ENCODE assay signal across 14 cellular contexts in the genomic region with DNA sequence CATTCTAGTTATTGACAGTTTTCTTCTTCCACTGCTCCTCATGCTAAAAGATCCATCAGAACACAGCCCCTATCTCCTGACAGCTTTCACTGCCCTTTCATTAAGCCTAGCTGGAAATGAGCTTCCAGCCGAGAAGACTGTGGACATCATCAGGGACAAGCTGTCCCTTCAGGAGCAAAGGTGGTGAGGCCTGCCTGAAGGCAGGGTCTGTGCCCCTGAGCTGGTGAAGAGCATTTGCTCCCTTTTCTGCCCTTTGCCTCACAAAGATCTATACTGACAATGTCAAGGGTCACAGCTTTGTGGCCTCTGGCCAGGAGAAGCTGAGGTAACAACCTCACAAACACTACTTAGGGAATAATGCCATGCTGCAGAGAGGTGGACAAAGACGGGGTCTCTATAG. TPM values are rescaled to one million over a fixed set of nuclear protein-coding genes. Genes with fewer than 3 reads are reported as not detected.
DNase-seq lines count a peak whose midpoint lies in the region; ATAC-seq and TF ChIP-seq lines count a peak whose summit lies in the region.
"Had no signal": no experiment of that assay in that cellular context is flagged by ENCODE, and none has a peak within 500 bp of the region (broad histone marks: within the 10 kb centered on the region; RNA-seq: fewer than 3 reads in every experiment).

No MANE protein-coding gene starts in this region.

- H4K20me1 ChIP-seq in neural cell (ENCODE audit: insufficient read depth), result no peaks in the 10 kb centered on the region
- H4K20me1 ChIP-seq: BLaER1 had no signal

- ATAC-seq in CD4-positive, CD25-positive, alpha-beta regulatory T cell (ENCODE audit: low read depth in 2 of 2), result no peak
- peak; percentile 55 to 63 for ATAC-seq in right cardiac atrium

- H3F3A ChIP-seq in neural cell (ENCODE audit: insufficient read depth, low read length, poor library complexity, severe bottlenecking), result peaks cover 3% of the 10 kb centered on the region

- H3K4me3 Mint-ChIP-seq in CD4-positive, CD25-positive, alpha-beta regulatory T cell, result no peak overlapping the region

- TF ChIP-seq CTCF in neural cell (IDR thresholded peaks at IDR 0.05; ENCODE audit: poor library complexity, severe bottlenecking) (no peak), GM20000 (IDR thresholded peaks at IDR 0.05; ENCODE audit: extremely low read depth, missing control alignments) (no peak)

- H3K9me3 ChIP-seq in CD4-positive, CD25-positive, alpha-beta regulatory T cell (ENCODE audit: control insufficient read depth in 2 of 2, low read length in 2 of 2), result no peaks in the 10 kb centered on the region
- H3K9me3 ChIP-seq in ectodermal cell (ENCODE audit: control insufficient read depth, low read length) (no peaks in the 10 kb centered on the region), right cardiac atrium (ENCODE audit: control insufficient read depth, low read length) (no peaks in the 10 kb centered on the region), neural cell (ENCODE audit: low read length) (no peaks in the 10 kb centered on the region)
- H3K9me3 ChIP-seq: BLaER1 had no signal

- H3K79me2 ChIP-seq in neural cell (replicated peaks; ENCODE audit: insufficient read depth, low read length), result no peaks in the 10 kb centered on the region

- H3K36me3 Mint-ChIP-seq in CD4-positive, CD25-positive, alpha-beta regulatory T cell, result peaks cover 54% of the 10 kb centered on the region

- H3K27ac Mint-ChIP-seq in CD4-positive, CD25-positive, alpha-beta regulatory T cell, result peak overlapping the region in 2 of 3 donors; percentile 32 to 61

- TF ChIP-seq EP300 in neural cell (conservative IDR thresholded peaks at IDR 0.05; ENCODE audit: poor library complexity, severe bottlenecking), result no peak

- intact Hi-C loops in right cardiac atrium (cut with DNase I), result no loop called here

- WGBS in ectodermal cell, 2 experiments, result 74 to 79% methylated on average over 2 of the region's 2 CpGs
- 68% methylated on average over 2 of the region's 2 CpGs for WGBS in right cardiac atrium

- no peaks in the 10 kb centered on the region for H3K27me3 Mint-ChIP-seq in CD4-positive, CD25-positive, alpha-beta regulatory T cell

- H3K27me3 ChIP-seq in CD4-positive, CD25-positive, alpha-beta regulatory T cell (ENCODE audit: control insufficient read depth, insufficient read depth, low read length), result no peaks in the 10 kb centered on the region
- H3K27me3 ChIP-seq in ectodermal cell (ENCODE audit: control insufficient read depth, insufficient read depth, low read length, poor library complexity, severe bottlenecking) (no peaks in the 10 kb centered on the region), right cardiac atrium (ENCODE audit: control insufficient read depth, insufficient read depth) (no peaks in the 10 kb centered on the region), neural cell (ENCODE audit: insufficient read depth, low read depth, low read length) (no peaks in the 10 kb centered on the region)
- H3K27me3 ChIP-seq: BLaER1 had no signal

- no peak overlapping the region for H3K27ac ChIP-seq in CD4-positive, CD25-positive, alpha-beta regulatory T cell (ENCODE audit: insufficient read depth, low read length, poor library complexity, severe bottlenecking)
- H3K27ac ChIP-seq in ectodermal cell (ENCODE audit: insufficient read depth, low read depth, low read length, poor library complexity, severe bottlenecking) (peak overlapping the region; percentile 52), right cardiac atrium (ENCODE audit: low read length) (peak overlapping the region; percentile 85), neural cell (ENCODE audit: low read length) (peak overlapping the region; percentile 84)
- H3K27ac ChIP-seq: BLaER1 had no signal

- no peaks in the 10 kb centered on the region for H3K9me2 ChIP-seq in neural cell (ENCODE audit: insufficient read depth, low read length)

- peaks cover 23% of the 10 kb centered on the region for H3K36me3 ChIP-seq in CD4-positive, CD25-positive, alpha-beta regulatory T cell (ENCODE audit: control insufficient read depth, insufficient read depth, low read length)
- H3K36me3 ChIP-seq in ectodermal cell (ENCODE audit: control insufficient read depth, insufficient read depth, low read length) (no peaks in the 10 kb centered on the region), neural cell (ENCODE audit: insufficient read depth, low read length) (no peaks in the 10 kb centered on the region)

- H3K4me3 ChIP-seq in CD4-positive, CD25-positive, alpha-beta regulatory T cell (ENCODE audit: low read depth, low read length), result no peak overlapping the region
- H3K4me3 ChIP-seq in ectodermal cell (ENCODE audit: insufficient read depth, low read depth, low read length) (no peak overlapping the region), right cardiac atrium (ENCODE audit: low read length) (no peak overlapping the region), neural cell (ENCODE audit: low read length) (peak overlapping the region; percentile 22)
- H3K4me3 ChIP-seq: BLaER1 had no signal

- H3K4me1 Mint-ChIP-seq in CD4-positive, CD25-positive, alpha-beta regulatory T cell, result peaks cover 0 to 5% (median 0%) of the 10 kb centered on the region in 4 donors

- no peaks in the 10 kb centered on the region for H3K4me1 ChIP-seq in CD4-positive, CD25-positive, alpha-beta regulatory T cell (ENCODE audit: control insufficient read depth, insufficient read depth, low read length, poor library complexity, severe bottlenecking)
- H3K4me1 ChIP-seq in ectodermal cell (ENCODE audit: control insufficient read depth, insufficient read depth, low read length) (no peaks in the 10 kb centered on the region), right cardiac atrium (ENCODE audit: control insufficient read depth, insufficient read depth, low read length) (peaks cover 7% of the 10 kb centered on the region)
- H3K4me1 ChIP-seq: BLaER1 had no signal

- no peak for TF ChIP-seq RAD21 in neural cell (conservative IDR thresholded peaks at IDR 0.05)

- H2AFZ ChIP-seq in neural cell (ENCODE audit: low read depth, low read length), result peak overlapping the region; percentile 11

- peak overlapping the region; percentile 7 for H3K4me2 ChIP-seq in neural cell (ENCODE audit: low read length)
- H3K4me2 ChIP-seq: BLaER1 had no signal

- H3K9ac ChIP-seq in neural cell (ENCODE audit: low read length), result peak overlapping the region; percentile 34
- H3K9ac ChIP-seq: BLaER1 had no signal

- DNase-seq in CD4-positive, CD25-positive, alpha-beta regulatory T cell, result no peak
- DNase-seq in right cardiac atrium, result no peak
- no peak for DNase-seq in GM20000 (ENCODE audit: low spot score)
- DNase-seq in NCI-H187 treated with DMSO at 0.1 percent for 48 hours (lab: John Stamatoyannopoulos, UW), result no peak
- no peak for DNase-seq in NCI-H2171 (lab: John Stamatoyannopoulos, UW)
- no peak for DNase-seq in NCI-H446 (lab: John Stamatoyannopoulos, UW)
- DNase-seq: DND-41, GOT3, NCI-H1048, NCI-H2227 treated with DMSO at 0.1 percent for 48 hours, NCI-H524 treated with DMSO at 0.1 percent for 48 hours had no signal

- no peaks in the 10 kb centered on the region for H3K9me3 Mint-ChIP-seq in CD4-positive, CD25-positive, alpha-beta regulatory T cell

TF ChIP-seq in neural cell, 6 proteins besides CTCF, POLR2A, EP300 and RAD21:
- TF ChIP-seq REST (IDR thresholded peaks at IDR 0.05; ENCODE audit: borderline replicate concordance) (no peak), POLR2AphosphoS5 (IDR thresholded peaks at IDR 0.05) (no peak), SMC3 (conservative IDR thresholded peaks at IDR 0.05; ENCODE audit: poor library complexity) (no peak), MXI1 (conservative IDR thresholded peaks at IDR 0.05; ENCODE audit: poor library complexity, severe bottlenecking) (no peak), TAF1 (IDR thresholded peaks at IDR 0.05; ENCODE audit: low read depth) (no peak), EZH2 (IDR thresholded peaks at IDR 0.05; ENCODE audit: borderline replicate concordance, insufficient read depth, low read length, poor library complexity, severe bottlenecking) (no peak)

RNA-seq across cellular contexts. Expression of gene HBP1, which starts 55.6 kb away (rescaled TPM):
- 249 TPM for total RNA-seq in CD4-positive, CD25-positive, alpha-beta regulatory T cell
- 10 to 100 TPM; 67.8 to 98.6 (median 87.7) TPM for polyA plus RNA-seq in CD4-positive, CD25-positive, alpha-beta regulatory T cell
- polyA plus RNA-seq in ectodermal cell (2013, experiment 1 of 4), result 40.4 TPM
- 41.5 TPM for polyA plus RNA-seq in ectodermal cell (2013, experiment 2 of 4)
- polyA plus RNA-seq in ectodermal cell (2013, experiment 3 of 4), result 41.0 TPM
- 45.7 TPM for polyA plus RNA-seq in ectodermal cell (2013, experiment 4 of 4)
- 10 to 100 TPM; 40.0 to 64.7 (median 53.7) TPM for total RNA-seq in right cardiac atrium
- polyA plus RNA-seq in right cardiac atrium (39.4 TPM), neural cell (30.7 and 37.7 TPM in 2 replicates)
- 46.3 and 50.0 TPM in 2 replicates for polyA minus RNA-seq in neural cell

Comparison
In these comparisons a context has a peak if more than half of its experiments do, and no peak if none do; other contexts are left out.
1. ATAC-seq: peak in right cardiac atrium (2 of 2); none in CD4-positive, CD25-positive, alpha-beta regulatory T cell (0 of 2).